Comparison of ENCODE assay signal across 11 cellular contexts in genomic region chr2:152542344-152542994, GRCh38.
DNase-seq lines count a peak whose midpoint lies in the region; TF ChIP-seq lines count a peak whose summit lies in the region.
"Had no signal": no experiment of that assay in that cellular context is flagged by ENCODE, and none has a peak within 500 bp of the region (broad histone marks: within the 10 kb centered on the region; RNA-seq: fewer than 3 reads in every experiment).

No MANE protein-coding gene starts in this region.

- DNase-seq in NCI-H526 (lab: John Stamatoyannopoulos, UW) (peak; percentile 55 to 67), endodermal cell (no peak), osteoblast (ENCODE audit: insufficient read length, low spot score, missing footprints) (peak; percentile 19), epidermal melanocyte (ENCODE audit: insufficient read length, low spot score) (no peak), NCI-H1417 (lab: John Stamatoyannopoulos, UW) (no peak)
- DNase-seq in activated CD4-positive, alpha-beta T cell treated with anti-CD3 and anti-CD28 coated beads, Interleukin-2, amount 50 U/mL, for 1 hour = no peak
- DNase-seq in activated effector memory CD4-positive, alpha-beta T cell treated with anti-CD3 and anti-CD28 coated beads, Interleukin-2, amount 50 U/mL, for 16 hours = no peak
- DNase-seq: activated T-cell treated with anti-CD3 and anti-CD28 coated beads, Interleukin-2, amount 50 U/mL, for 48 hours; NCI-H2227 treated with DMSO at 0.1 percent for 48 hours; spleen had no signal

- H3K27me3 Mint-ChIP-seq in endodermal cell (ENCODE audit: insufficient read depth) = no peaks in the 10 kb centered on the region

- no peak for TF ChIP-seq CTCF in endodermal cell (conservative IDR thresholded peaks at IDR 0.05)
- TF ChIP-seq CTCF in osteoblast (IDR thresholded peaks at IDR 0.05; ENCODE audit: extremely low read depth, low read depth, low read length) = no peak

- no peak overlapping the region for H3K4me3 Mint-ChIP-seq in endodermal cell

- peak overlapping the region; percentile 20 for H2AFZ ChIP-seq in osteoblast (ENCODE audit: low read length)

- H3K9ac ChIP-seq in BLaER1 (no peak overlapping the region), endodermal cell (ENCODE audit: extremely low read depth, low read length, poor library complexity, severe bottlenecking) (no peak overlapping the region)

- WGBS in endodermal cell (ENCODE audit: insufficient coverage in 1 of 2, insufficient read length in 1 of 2), 2 experiments = 56 to 91% methylated on average over 1 to 4 of the region's 4 CpGs

- H3K36me3 ChIP-seq in BLaER1 (peaks cover 46% of the 10 kb centered on the region), endodermal cell (ENCODE audit: control insufficient read depth, insufficient read depth, low read length) (peaks cover 16% of the 10 kb centered on the region), osteoblast (ENCODE audit: insufficient read depth, low read length) (no peaks in the 10 kb centered on the region)

- H3K4me2 ChIP-seq in BLaER1 = peak overlapping the region; percentile 18
- peak overlapping the region; percentile 41 for H3K4me2 ChIP-seq in osteoblast (ENCODE audit: insufficient read depth, low read length)

- no peak overlapping the region for H3K4me3 ChIP-seq in BLaER1
- H3K4me3 ChIP-seq in endodermal cell (ENCODE audit: low read length) = no peak overlapping the region
- H3K4me3 ChIP-seq in osteoblast (ENCODE audit: insufficient read depth, low read length) = no peak overlapping the region
- H3K4me3 ChIP-seq: spleen had no signal

- peaks cover 12% of the 10 kb centered on the region for H3K4me1 Mint-ChIP-seq in endodermal cell

- H3K27ac ChIP-seq in BLaER1 (peak overlapping the region; percentile 38; the same call in 1 of the 2 replicates), endodermal cell (ENCODE audit: low read depth, low read length) (peak overlapping the region; percentile 1), osteoblast (ENCODE audit: low read depth, low read length) (peak overlapping the region; percentile 75)
- H3K27ac ChIP-seq: spleen had no signal

- no peaks in the 10 kb centered on the region for H3K9me3 Mint-ChIP-seq in endodermal cell

- no peaks in the 10 kb centered on the region for H3K27me3 ChIP-seq in BLaER1
- H3K27me3 ChIP-seq in endodermal cell (ENCODE audit: control insufficient read depth, insufficient read depth, low read length, poor library complexity, severe bottlenecking) = no peaks in the 10 kb centered on the region
- H3K27me3 ChIP-seq in osteoblast (ENCODE audit: insufficient read depth, low read length) = no peaks in the 10 kb centered on the region
- H3K27me3 ChIP-seq: spleen had no signal

- peaks cover 51% of the 10 kb centered on the region for H4K20me1 ChIP-seq in BLaER1
- no peaks in the 10 kb centered on the region for H4K20me1 ChIP-seq in osteoblast (ENCODE audit: insufficient read depth, low read length)

- H3K4me1 ChIP-seq in BLaER1 (peaks cover 90% of the 10 kb centered on the region), endodermal cell (ENCODE audit: control insufficient read depth, insufficient read depth, low read length) (no peaks in the 10 kb centered on the region), osteoblast (ENCODE audit: insufficient read depth, low read length) (peaks cover 17% of the 10 kb centered on the region)

- peaks cover 8% of the 10 kb centered on the region for H3K36me3 Mint-ChIP-seq in endodermal cell (ENCODE audit: low read depth)

- no peaks in the 10 kb centered on the region for H3K9me3 ChIP-seq in BLaER1
- no peaks in the 10 kb centered on the region for H3K9me3 ChIP-seq in endodermal cell (ENCODE audit: control insufficient read depth, low read length)
- H3K9me3 ChIP-seq in osteoblast (ENCODE audit: low read depth, low read length) = no peaks in the 10 kb centered on the region
- H3K9me3 ChIP-seq: spleen had no signal

- H3K27ac Mint-ChIP-seq in endodermal cell = peak overlapping the region; percentile 74

- H3K79me2 ChIP-seq in osteoblast (ENCODE audit: insufficient read depth, low read length) = peaks cover 5% of the 10 kb centered on the region

Comparison
In these comparisons a context has a peak if more than half of its experiments do, and no peak if none do; other contexts are left out.
1. H3K27ac ChIP-seq: peak in every context shown above with its lines; median percentile 75 in osteoblast; 38 in BLaER1; 1 in endodermal cell.
2. DNase-seq: peak in NCI-H526 (2 of 2) and osteoblast (single experiment); none in endodermal cell (single experiment), epidermal melanocyte (single experiment), NCI-H1417 (0 of 3), activated CD4-positive, alpha-beta T cell treated with anti-CD3 and anti-CD28 coated beads, Interleukin-2, amount 50 U/mL, for 1 hour (single experiment) and activated effector memory CD4-positive, alpha-beta T cell treated with anti-CD3 and anti-CD28 coated beads, Interleukin-2, amount 50 U/mL, for 16 hours (single experiment).